In genomic region chr1:55592122-55592521, GRCh38 we compare ENCODE assay signal across 28 cellular contexts.
"Had no signal": no experiment of that assay in that cellular context is flagged by ENCODE, and none has a peak within 500 bp of the region (broad histone marks: within the 10 kb centered on the region; RNA-seq: fewer than 3 reads in every experiment).

No MANE protein-coding gene starts in this region.

- ATAC-seq: naive thymus-derived CD4-positive, alpha-beta T cell; stimulated activated naive B cell treated with anti-CD40 and anti-IgM and Interleukin-4, amounts not matched to agents 10 μg/mL and 1 μg/mL and 100 μg/mL, for 72 hours had no signal

- H3K4me1 ChIP-seq: stomach had no signal

- H3K27ac ChIP-seq: esophagus squamous epithelium, ovary, stomach, VCaP had no signal

- H3K27ac Mint-ChIP-seq: activated T-helper 1 cell treated with anti-CD3 and anti-CD28 coated beads, Interleukin-12 subunit alpha, Interleukin-12 subunit beta, Interleukin-2, Interleukin-4 antibody, amounts not matched to agents 30 ng/mL and 10 ng/mL and 1 ng/mL, durations not matched to agents 14 hours and 24 hours and 36 hours; dendritic cell treated with granulocyte-macrophage colony-stimulating factor and Interleukin-4, amounts not matched to agents 40 ng/mL and 50 ng/mL, for 4 days; memory B cell; naive thymus-derived CD4-positive, alpha-beta T cell; progenitor cell of endocrine pancreas; stimulated activated naive B cell treated with anti-CD40 and anti-IgM and Interleukin-4, amounts not matched to agents 10 μg/mL and 1 μg/mL and 100 μg/mL, for 72 hours had no signal

- H3K36me3 ChIP-seq: breast epithelium, esophagus squamous epithelium, ovary, stomach, tibial nerve had no signal

- H3K4me3 ChIP-seq: breast epithelium, esophagus squamous epithelium, ovary, smooth muscle cell, stomach, tibial nerve had no signal

- H3K9me3 Mint-ChIP-seq: activated T-helper 1 cell treated with anti-CD3 and anti-CD28 coated beads, Interleukin-12 subunit alpha, Interleukin-12 subunit beta, Interleukin-2, Interleukin-4 antibody, amounts not matched to agents 30 ng/mL and 10 ng/mL and 1 ng/mL, durations not matched to agents 14 hours and 24 hours and 36 hours had no signal

- FAIRE-seq: TTC549 had no signal

- H3K27me3 Mint-ChIP-seq: dendritic cell treated with granulocyte-macrophage colony-stimulating factor and Interleukin-4, amounts not matched to agents 40 ng/mL and 50 ng/mL, for 4 days; stimulated activated naive B cell treated with anti-CD40 and anti-IgM and Interleukin-4, amounts not matched to agents 10 μg/mL and 1 μg/mL and 100 μg/mL, for 72 hours had no signal

- DNase-seq: activated CD4-positive, alpha-beta T cell treated with anti-CD3 and anti-CD28 coated beads for 4 hours; activated CD4-positive, alpha-beta T cell treated with anti-CD3 and anti-CD28 coated beads, Interleukin-2, amount 50 U/mL, for 4 hours; activated CD8-positive, alpha-beta memory T cell treated with anti-CD3 and anti-CD28 coated beads for 24 hours; activated gamma-delta T cell; activated naive CD4-positive, alpha-beta T cell treated with anti-CD3 and anti-CD28 coated beads, Interleukin-2, amount 50 U/mL, for 16 hours; amniotic stem cell; effector CD4-positive, alpha-beta T cell; esophagus squamous epithelium; foreskin fibroblast; midbrain; naive thymus-derived CD4-positive, alpha-beta T cell; ovary; stimulated activated CD4-positive, alpha-beta T cell treated with anti-CD3 and anti-CD28 coated beads, Interleukin-1b, Interleukin-23, amount 100 ng/mL, for 48 hours; stimulated activated CD4-positive, alpha-beta T cell treated with anti-CD3 and anti-CD28 coated beads, Interleukin-4, amount 100 ng/mL, for 4 hours; stimulated activated CD8-positive, alpha-beta memory T cell treated with anti-CD3 and anti-CD28 coated beads, Interleukin-4, amount 100 ng/mL, for 48 hours; stimulated activated naive B cell treated with anti-CD40 and anti-IgM and Interleukin-4, amounts not matched to agents 10 μg/mL and 1 μg/mL and 100 μg/mL, for 72 hours; stomach; T-helper 1 cell had no signal

- H3K4me1 Mint-ChIP-seq: central memory CD8-positive, alpha-beta T cell; memory B cell; naive thymus-derived CD4-positive, alpha-beta T cell; stimulated activated naive B cell treated with anti-CD40 and anti-IgM and Interleukin-4, amounts not matched to agents 10 μg/mL and 1 μg/mL and 100 μg/mL, for 72 hours had no signal

- H3K27me3 ChIP-seq: breast epithelium, esophagus squamous epithelium, ovary, stomach, tibial nerve had no signal

- H3K4me2 ChIP-seq: smooth muscle cell had no signal

- H3K36me3 Mint-ChIP-seq: memory B cell; naive thymus-derived CD4-positive, alpha-beta T cell had no signal

- H3K9me3 ChIP-seq: breast epithelium, esophagus squamous epithelium, ovary had no signal

- H3K4me3 Mint-ChIP-seq: activated T-helper 1 cell treated with anti-CD3 and anti-CD28 coated beads, Interleukin-12 subunit alpha, Interleukin-12 subunit beta, Interleukin-2, Interleukin-4 antibody, amounts not matched to agents 30 ng/mL and 10 ng/mL and 1 ng/mL, durations not matched to agents 14 hours and 24 hours and 36 hours; central memory CD8-positive, alpha-beta T cell; dendritic cell treated with granulocyte-macrophage colony-stimulating factor and Interleukin-4, amounts not matched to agents 40 ng/mL and 50 ng/mL, for 4 days; memory B cell; naive thymus-derived CD4-positive, alpha-beta T cell; stimulated activated naive B cell treated with anti-CD40 and anti-IgM and Interleukin-4, amounts not matched to agents 10 μg/mL and 1 μg/mL and 100 μg/mL, for 72 hours had no signal
